In genomic region chr13:110593430-110594130, GRCh38 we compare ENCODE assay signal across 1 cellular context.
TF ChIP-seq lines count a peak whose summit lies in the region.

No MANE protein-coding gene starts in this region.

TF ChIP-seq in GM23338, 12 proteins besides CTCF, POLR2A, EP300 and RAD21 (continued from another document):
- TF ChIP-seq ZNF462 (CRISPR knock-in tag; IDR thresholded peaks at IDR 0.05) (no peak), CREB1 (CRISPR knock-in tag; IDR thresholded peaks at IDR 0.05; ENCODE audit: low read depth) (no peak), ETS1 (IDR thresholded peaks at IDR 0.05) (no peak), EZH2 (IDR thresholded peaks at IDR 0.05; ENCODE audit: low read depth, unreplicated experiment) (no peak), NANOG (IDR thresholded peaks at IDR 0.05; ENCODE audit: borderline replicate concordance) (no peak), ZNF331 (CRISPR knock-in tag; IDR thresholded peaks at IDR 0.05; ENCODE audit: low read depth) (no peak), ZNF114 (CRISPR knock-in tag; IDR thresholded peaks at IDR 0.05) (no peak), EZH2phosphoT487 (IDR thresholded peaks at IDR 0.05; ENCODE audit: unreplicated experiment) (no peak)
